22 cellular contexts compared by ENCODE assay signal in genomic region chr1:245316791-245317190, GRCh38.
"Had no signal": no experiment of that assay in that cellular context is flagged by ENCODE, and none has a peak within 500 bp of the region (broad histone marks: within the 10 kb centered on the region; RNA-seq: fewer than 3 reads in every experiment).

No MANE protein-coding gene starts in this region.

- H3K4me3 ChIP-seq: heart left ventricle, psoas muscle, right lobe of liver, spleen, stomach, thoracic aorta, transverse colon had no signal

- H3K9ac ChIP-seq: parathyroid adenoma had no signal

- H3K4me1 ChIP-seq: foreskin keratinocyte, parathyroid adenoma, psoas muscle, right lobe of liver, transverse colon had no signal

- H3K27me3 ChIP-seq: foreskin keratinocyte, right lobe of liver, stomach, transverse colon had no signal

- H2AFZ ChIP-seq: parathyroid adenoma had no signal

- DNase-seq: cerebellar nuclear complex; erythroblast; foreskin keratinocyte; heart left ventricle; hypothalamus; kidney glomerular epithelial cell; mammary epithelial cell; natural killer cell; psoas muscle; retina; right lobe of liver; spleen; stimulated activated CD4-positive, alpha-beta T cell treated with anti-CD3 and anti-CD28 coated beads, Interleukin-15, amount 100 ng/mL, for 24 hours; stimulated activated CD4-positive, alpha-beta T cell treated with anti-CD3 and anti-CD28 coated beads, Interleukin-2, amount 100 ng/mL, for 24 hours; stimulated activated CD4-positive, alpha-beta T cell treated with anti-CD3 and anti-CD28 coated beads, Interleukin-4, amount 100 ng/mL, for 4 hours; stimulated activated naive CD4-positive, alpha-beta T cell; stomach; substantia nigra; transverse colon had no signal

- H3K27ac ChIP-seq: foreskin keratinocyte, heart left ventricle, parathyroid adenoma, psoas muscle, right lobe of liver, spleen, stomach, thoracic aorta, transverse colon had no signal

- H3K36me3 ChIP-seq: heart left ventricle, right lobe of liver, spleen, stomach, thoracic aorta, transverse colon had no signal

- ATAC-seq: foreskin keratinocyte, heart left ventricle, left lobe of liver, natural killer cell, psoas muscle, right lobe of liver had no signal

- H3K9me3 ChIP-seq: heart left ventricle, psoas muscle, right lobe of liver, spleen, stomach, thoracic aorta, transverse colon had no signal

- H3K79me2 ChIP-seq: parathyroid adenoma had no signal
